ENCODE assay signal across 18 cellular contexts in genomic region chr14:74702293-74702692, GRCh38. TPM values are rescaled to one million over a fixed set of nuclear protein-coding genes. Genes with fewer than 3 reads are reported as not detected.
DNase-seq lines count a peak whose midpoint lies in the region; ATAC-seq and TF ChIP-seq lines count a peak whose summit lies in the region.
"Had no signal": no experiment of that assay in that cellular context is flagged by ENCODE, and none has a peak within 500 bp of the region (broad histone marks: within the 10 kb centered on the region; RNA-seq: fewer than 3 reads in every experiment).

No MANE protein-coding gene starts in this region.

- in situ Hi-C loops in HAP-1 (cut with MboI; ENCODE audit: low sequenced_read_pairs): no loop called here

- no peak overlapping the region for H3K4me3 Mint-ChIP-seq in GM23338
- H3K4me3 Mint-ChIP-seq: CD14-positive monocyte; CD4-positive, alpha-beta memory T cell; HFFc6 had no signal

- no peak overlapping the region for H4K5ac ChIP-seq in mesendoderm (ENCODE audit: low read length)

- no peak for TF ChIP-seq CTCF in GM23338 (conservative IDR thresholded peaks at IDR 0.05; ENCODE audit: low read depth in 2 of 2)

- H3K27ac ChIP-seq in GM23338 (ENCODE audit: low read depth) (no peak overlapping the region), mesendoderm (ENCODE audit: low read depth, low read length) (no peak overlapping the region)
- H3K27ac ChIP-seq: HL-60 had no signal

- no peak overlapping the region for H3K9ac ChIP-seq in mesendoderm (ENCODE audit: low read length)

- H3K27ac Mint-ChIP-seq in GM23338: no peak overlapping the region
- H3K27ac Mint-ChIP-seq: CD4-positive, alpha-beta memory T cell; HFFc6 had no signal

- peaks cover 4% of the 10 kb centered on the region; the same call in 1 of the 2 replicates for H4K20me1 ChIP-seq in GM23338 (replicated peaks; ENCODE audit: insufficient read depth)

- H2BK15ac ChIP-seq in mesendoderm (replicated peaks; ENCODE audit: low read depth): no peak overlapping the region

- no peak overlapping the region for H2BK5ac ChIP-seq in mesendoderm (ENCODE audit: low read length)

- H4K8ac ChIP-seq in mesendoderm (ENCODE audit: low read depth, low read length): no peak overlapping the region

- H2BK120ac ChIP-seq in mesendoderm (ENCODE audit: low read depth, low read length): no peak overlapping the region

- no peak overlapping the region for H3K4me3 ChIP-seq in GM23338
- H3K4me3 ChIP-seq in mesendoderm (ENCODE audit: low read length): no peak overlapping the region
- no peak overlapping the region for H3K4me3 ChIP-seq in HAP-1

- H3K9me3 ChIP-seq in HAP-1: peaks cover 16% of the 10 kb centered on the region

- peaks cover 14% of the 10 kb centered on the region for H3K79me1 ChIP-seq in mesendoderm (ENCODE audit: low read length)

- H3K4me1 Mint-ChIP-seq in GM23338: no peaks in the 10 kb centered on the region

- no peak overlapping the region for H3K4ac ChIP-seq in mesendoderm (ENCODE audit: low read depth, low read length)

- no peak overlapping the region for H3K23ac ChIP-seq in mesendoderm (ENCODE audit: low read length)

- H3F3A ChIP-seq in GM23338 (replicated peaks; ENCODE audit: low read depth): no peaks in the 10 kb centered on the region

- H3K27me3 Mint-ChIP-seq in GM23338 (ENCODE audit: insufficient read depth, low read depth, poor library complexity): no peaks in the 10 kb centered on the region
- H3K27me3 Mint-ChIP-seq: CD4-positive, alpha-beta memory T cell had no signal

- ATAC-seq in GM23338: no peak

- peaks cover 43% of the 10 kb centered on the region for H3K36me3 Mint-ChIP-seq in GM23338 (ENCODE audit: low read depth)

- H3K9me2 ChIP-seq in GM23338 (ENCODE audit: insufficient read depth): no peaks in the 10 kb centered on the region

- no peaks in the 10 kb centered on the region for H3K27me3 ChIP-seq in GM23338 (ENCODE audit: insufficient read depth)
- no peaks in the 10 kb centered on the region for H3K27me3 ChIP-seq in mesendoderm (ENCODE audit: insufficient read depth, low read length, poor library complexity)
- no peaks in the 10 kb centered on the region for H3K27me3 ChIP-seq in HAP-1 (ENCODE audit: low read depth)

- H3K4me2 ChIP-seq in GM23338 (no peak overlapping the region), mesendoderm (ENCODE audit: low read length) (no peak overlapping the region)

- no peaks in the 10 kb centered on the region for H3K4me1 ChIP-seq in GM23338 (ENCODE audit: insufficient read depth)
- no peaks in the 10 kb centered on the region for H3K4me1 ChIP-seq in mesendoderm (ENCODE audit: control insufficient read depth, low read depth, low read length)
- H3K4me1 ChIP-seq in HAP-1: no peaks in the 10 kb centered on the region

- H3K18ac ChIP-seq in mesendoderm (ENCODE audit: low read length): no peak overlapping the region

- no peak overlapping the region for H2AFZ ChIP-seq in GM23338

- no peak overlapping the region for H3K56ac ChIP-seq in mesendoderm (ENCODE audit: low read length)

- H2AK5ac ChIP-seq in mesendoderm (ENCODE audit: low read length): no peak overlapping the region

- H3K79me2 ChIP-seq in GM23338 (replicated peaks; ENCODE audit: insufficient read depth): peaks cover 83% of the 10 kb centered on the region
- peaks cover 16% of the 10 kb centered on the region for H3K79me2 ChIP-seq in mesendoderm (ENCODE audit: control insufficient read depth, insufficient read depth, low read length)

- WGBS in mesendoderm (ENCODE audit: extremely low coverage, insufficient coverage, low lambda C conversion rate): no CpG with 5 or more reads among the region's 2 CpGs

- DNase-seq in GM23338 (ENCODE audit: low spot score) (peak; percentile 39), OCI-M1 (lab: John Stamatoyannopoulos, UW) (peak; percentile 9), mesendoderm (peak; percentile 38), HAP-1 (ENCODE audit: low spot score in 2 of 2) (no peak), NCI-H2171 treated with DMSO at 0.1 percent for 48 hours (lab: John Stamatoyannopoulos, UW) (no peak), NCI-H2196 (lab: John Stamatoyannopoulos, UW; ENCODE audit: unreplicated experiment) (no peak), NCI-H748 treated with DMSO at 0.1 percent for 48 hours (lab: John Stamatoyannopoulos, UW) (no peak)
- DNase-seq: AML-193; CD4-positive, alpha-beta memory T cell; DMS153; DMS79; GF-D8; HCEC 1CT; HFFc6; IMR-90; KBM-7 had no signal

- H3K36me3 ChIP-seq in GM23338 (ENCODE audit: insufficient read depth): peaks cover 6% of the 10 kb centered on the region; the same call in 1 of the 2 replicates
- H3K36me3 ChIP-seq in mesendoderm (ENCODE audit: control insufficient read depth, insufficient read depth, low read length): no peaks in the 10 kb centered on the region
- no peaks in the 10 kb centered on the region for H3K36me3 ChIP-seq in HAP-1 (replicated peaks)

- H3K9me3 Mint-ChIP-seq in GM23338: peaks cover 35% of the 10 kb centered on the region

TF ChIP-seq in GM23338, 12 proteins besides CTCF, POLR2A, EP300 and RAD21:
- TF ChIP-seq EZH2phosphoT487 (IDR thresholded peaks at IDR 0.05; ENCODE audit: unreplicated experiment): no peak
- no peak for TF ChIP-seq STAT1 (IDR thresholded peaks at IDR 0.05; ENCODE audit: unreplicated experiment)
- no peak for TF ChIP-seq ZNF331 (CRISPR knock-in tag; IDR thresholded peaks at IDR 0.05; ENCODE audit: low read depth)
TF ChIP-seq in GM23338: peak in this region for 0.

RNA-seq across cellular contexts. Expression of gene AREL1, which starts 10.6 kb away (rescaled TPM):
- total RNA-seq in GM23338 (2014; rRNA removed; shearing (Covaris generic)): 23.6 and 26.3 TPM in 2 replicates
- polyA plus RNA-seq in GM23338 (2016; fragmentation: Nextera tagmentation; extraction: Ambion mirVana): 6.8 and 7.5 TPM in 2 replicates
- polyA plus RNA-seq in mesendoderm (2013, experiment 1 of 2): 17.4 TPM
- polyA plus RNA-seq in mesendoderm (2013, experiment 2 of 2): 18.3 TPM

RNA-seq across cellular contexts. Expression of gene FCF1, which starts 10.7 kb away (rescaled TPM):
- 58.7 and 61.3 TPM in 2 replicates for total RNA-seq in GM23338 (2014; rRNA removed; shearing (Covaris generic))
- 30.3 and 31.5 TPM in 2 replicates for polyA plus RNA-seq in GM23338 (2016; fragmentation: Nextera tagmentation; extraction: Ambion mirVana)
- 84.5 TPM for polyA plus RNA-seq in mesendoderm (2013, experiment 1 of 2)
- polyA plus RNA-seq in mesendoderm (2013, experiment 2 of 2): 83.5 TPM

Comparison
In these comparisons a context has a peak if more than half of its experiments do, and no peak if none do; other contexts are left out.
1. DNase-seq: peak in GM23338 (single experiment), OCI-M1 (single experiment) and mesendoderm (single experiment); none in HAP-1 (0 of 2), NCI-H2171 treated with DMSO at 0.1 percent for 48 hours (single experiment), NCI-H2196 (single experiment) and NCI-H748 treated with DMSO at 0.1 percent for 48 hours (single experiment).